In the genomic region with DNA sequence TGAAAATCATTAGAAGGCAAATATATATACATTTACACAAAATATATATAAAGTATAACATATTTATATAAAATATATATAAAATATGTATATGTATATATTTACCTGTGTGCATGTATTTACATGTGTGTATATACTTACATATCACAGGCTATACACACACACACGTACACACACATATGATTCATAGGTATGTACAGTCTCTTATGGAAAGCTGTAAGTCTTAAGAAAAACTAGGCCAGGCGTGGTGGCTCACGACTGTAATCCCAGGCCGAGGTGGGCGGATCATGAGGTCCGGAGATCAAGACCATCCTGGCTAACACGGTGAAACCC, we compare ENCODE assay signal across 3 cellular contexts.
TF ChIP-seq lines count a peak whose summit lies in the region.

No MANE protein-coding gene starts in this region.

TF ChIP-seq in SK-N-SH, 30 proteins besides CTCF, POLR2A, EP300 and RAD21:
- TF ChIP-seq TAF1 (IDR thresholded peaks at IDR 0.05; ENCODE audit: borderline replicate concordance, low read depth, low read length), result no peak
- TF ChIP-seq EZH2phosphoT487 (IDR thresholded peaks at IDR 0.05; ENCODE audit: borderline replicate concordance, low read depth), result no peak
- no peak for TF ChIP-seq RCOR1 (IDR thresholded peaks at IDR 0.05; ENCODE audit: low read length)
- no peak for TF ChIP-seq SMC3 (IDR thresholded peaks at IDR 0.05; ENCODE audit: low read depth, low read length)
- TF ChIP-seq, protein P1, sequence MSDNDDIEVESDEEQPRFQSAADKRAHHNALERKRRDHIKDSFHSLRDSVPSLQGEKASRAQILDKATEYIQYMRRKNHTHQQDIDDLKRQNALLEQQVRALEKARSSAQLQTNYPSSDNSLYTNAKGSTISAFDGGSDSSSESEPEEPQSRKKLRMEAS (IDR thresholded peaks at IDR 0.05; ENCODE audit: low read depth), result no peak
- no peak for TF ChIP-seq FOXM1 (IDR thresholded peaks at IDR 0.05; ENCODE audit: low read depth)
- TF ChIP-seq, protein P2, sequence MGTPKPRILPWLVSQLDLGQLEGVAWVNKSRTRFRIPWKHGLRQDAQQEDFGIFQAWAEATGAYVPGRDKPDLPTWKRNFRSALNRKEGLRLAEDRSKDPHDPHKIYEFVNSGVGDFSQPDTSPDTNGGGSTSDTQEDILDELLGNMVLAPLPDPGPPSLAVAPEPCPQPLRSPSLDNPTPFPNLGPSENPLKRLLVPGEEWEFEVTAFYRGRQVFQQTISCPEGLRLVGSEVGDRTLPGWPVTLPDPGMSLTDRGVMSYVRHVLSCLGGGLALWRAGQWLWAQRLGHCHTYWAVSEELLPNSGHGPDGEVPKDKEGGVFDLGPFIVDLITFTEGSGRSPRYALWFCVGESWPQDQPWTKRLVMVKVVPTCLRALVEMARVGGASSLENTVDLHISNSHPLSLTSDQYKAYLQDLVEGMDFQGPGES (IDR thresholded peaks at IDR 0.05; ENCODE audit: low read depth, low read length), result no peak
- TF ChIP-seq FOSL2 (IDR thresholded peaks at IDR 0.05; ENCODE audit: borderline replicate concordance, low read depth), result no peak
- TF ChIP-seq, protein P3, sequence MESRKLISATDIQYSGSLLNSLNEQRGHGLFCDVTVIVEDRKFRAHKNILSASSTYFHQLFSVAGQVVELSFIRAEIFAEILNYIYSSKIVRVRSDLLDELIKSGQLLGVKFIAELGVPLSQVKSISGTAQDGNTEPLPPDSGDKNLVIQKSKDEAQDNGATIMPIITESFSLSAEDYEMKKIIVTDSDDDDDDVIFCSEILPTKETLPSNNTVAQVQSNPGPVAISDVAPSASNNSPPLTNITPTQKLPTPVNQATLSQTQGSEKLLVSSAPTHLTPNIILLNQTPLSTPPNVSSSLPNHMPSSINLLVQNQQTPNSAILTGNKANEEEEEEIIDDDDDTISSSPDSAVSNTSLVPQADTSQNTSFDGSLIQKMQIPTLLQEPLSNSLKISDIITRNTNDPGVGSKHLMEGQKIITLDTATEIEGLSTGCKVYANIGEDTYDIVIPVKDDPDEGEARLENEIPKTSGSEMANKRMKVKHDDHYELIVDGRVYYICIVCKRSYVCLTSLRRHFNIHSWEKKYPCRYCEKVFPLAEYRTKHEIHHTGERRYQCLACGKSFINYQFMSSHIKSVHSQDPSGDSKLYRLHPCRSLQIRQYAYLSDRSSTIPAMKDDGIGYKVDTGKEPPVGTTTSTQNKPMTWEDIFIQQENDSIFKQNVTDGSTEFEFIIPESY (IDR thresholded peaks at IDR 0.05; ENCODE audit: borderline replicate concordance, low read depth), result no peak
- TF ChIP-seq RXRA (IDR thresholded peaks at IDR 0.05; ENCODE audit: borderline replicate concordance, low read depth), result no peak
- no peak for TF ChIP-seq MXI1 (IDR thresholded peaks at IDR 0.05; ENCODE audit: low read depth, low read length)
- TF ChIP-seq CHD2 (IDR thresholded peaks at IDR 0.05; ENCODE audit: low read length, partially characterized antibody), result no peak
- no peak for TF ChIP-seq NFIC (IDR thresholded peaks at IDR 0.05; ENCODE audit: borderline replicate concordance)

TF ChIP-seq in SK-N-SH treated with all-trans-retinoic acid at 6 μM for 48 hours, 23 proteins besides CTCF, POLR2A, EP300 and RAD21:
- TF ChIP-seq POU6F1 (CRISPR knock-in tag; IDR thresholded peaks at IDR 0.05; ENCODE audit: borderline replicate concordance, low read depth), result no peak
- TF ChIP-seq, protein P4, sequence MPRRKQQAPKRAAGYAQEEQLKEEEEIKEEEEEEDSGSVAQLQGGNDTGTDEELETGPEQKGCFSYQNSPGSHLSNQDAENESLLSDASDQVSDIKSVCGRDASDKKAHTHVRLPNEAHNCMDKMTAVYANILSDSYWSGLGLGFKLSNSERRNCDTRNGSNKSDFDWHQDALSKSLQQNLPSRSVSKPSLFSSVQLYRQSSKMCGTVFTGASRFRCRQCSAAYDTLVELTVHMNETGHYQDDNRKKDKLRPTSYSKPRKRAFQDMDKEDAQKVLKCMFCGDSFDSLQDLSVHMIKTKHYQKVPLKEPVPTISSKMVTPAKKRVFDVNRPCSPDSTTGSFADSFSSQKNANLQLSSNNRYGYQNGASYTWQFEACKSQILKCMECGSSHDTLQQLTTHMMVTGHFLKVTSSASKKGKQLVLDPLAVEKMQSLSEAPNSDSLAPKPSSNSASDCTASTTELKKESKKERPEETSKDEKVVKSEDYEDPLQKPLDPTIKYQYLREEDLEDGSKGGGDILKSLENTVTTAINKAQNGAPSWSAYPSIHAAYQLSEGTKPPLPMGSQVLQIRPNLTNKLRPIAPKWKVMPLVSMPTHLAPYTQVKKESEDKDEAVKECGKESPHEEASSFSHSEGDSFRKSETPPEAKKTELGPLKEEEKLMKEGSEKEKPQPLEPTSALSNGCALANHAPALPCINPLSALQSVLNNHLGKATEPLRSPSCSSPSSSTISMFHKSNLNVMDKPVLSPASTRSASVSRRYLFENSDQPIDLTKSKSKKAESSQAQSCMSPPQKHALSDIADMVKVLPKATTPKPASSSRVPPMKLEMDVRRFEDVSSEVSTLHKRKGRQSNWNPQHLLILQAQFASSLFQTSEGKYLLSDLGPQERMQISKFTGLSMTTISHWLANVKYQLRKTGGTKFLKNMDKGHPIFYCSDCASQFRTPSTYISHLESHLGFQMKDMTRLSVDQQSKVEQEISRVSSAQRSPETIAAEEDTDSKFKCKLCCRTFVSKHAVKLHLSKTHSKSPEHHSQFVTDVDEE (CRISPR knock-in tag; IDR thresholded peaks at IDR 0.05), result no peak
- no peak for TF ChIP-seq ARNTL (CRISPR knock-in tag; IDR thresholded peaks at IDR 0.05; ENCODE audit: borderline replicate concordance, low read depth)
- TF ChIP-seq CSRNP3 (CRISPR knock-in tag; IDR thresholded peaks at IDR 0.05), result no peak
- no peak for TF ChIP-seq ZNF565 (CRISPR knock-in tag; conservative IDR thresholded peaks at IDR 0.05; ENCODE audit: low read depth)
- no peak for TF ChIP-seq SNAI2 (CRISPR knock-in tag; IDR thresholded peaks at IDR 0.05)
- no peak for TF ChIP-seq ZNF8 (CRISPR knock-in tag; IDR thresholded peaks at IDR 0.05)
- TF ChIP-seq OSR1 (CRISPR knock-in tag; IDR thresholded peaks at IDR 0.05), result no peak
- no peak for TF ChIP-seq ESRRG (CRISPR knock-in tag; IDR thresholded peaks at IDR 0.05)
- TF ChIP-seq BACH2 (CRISPR knock-in tag; IDR thresholded peaks at IDR 0.05; ENCODE audit: borderline replicate concordance), result no peak
- no peak for TF ChIP-seq ZFP30 (CRISPR knock-in tag; IDR thresholded peaks at IDR 0.05)

TF ChIP-seq in HepG2, 621 proteins besides CTCF, POLR2A, EP300 and RAD21:
- TF ChIP-seq LCORL (IDR thresholded peaks at IDR 0.05) (no peak), LCORL (CRISPR knock-in tag; IDR thresholded peaks at IDR 0.05) (no peak), NFIB (CRISPR knock-in tag; IDR thresholded peaks at IDR 0.05; ENCODE audit: borderline replicate concordance) (no peak), SIN3B (IDR thresholded peaks at IDR 0.05; ENCODE audit: low read length) (no peak), SMAD1 (CRISPR knock-in tag; IDR thresholded peaks at IDR 0.05; ENCODE audit: borderline replicate concordance, low read depth) (no peak), ZNF776 (CRISPR knock-in tag; IDR thresholded peaks at IDR 0.05) (no peak), NFRKB (IDR thresholded peaks at IDR 0.05) (no peak), ZNF430 (CRISPR knock-in tag; IDR thresholded peaks at IDR 0.05) (no peak), ZKSCAN1 (IDR thresholded peaks at IDR 0.05; ENCODE audit: low read length) (no peak), TSC22D2 (CRISPR knock-in tag; IDR thresholded peaks at IDR 0.05; ENCODE audit: borderline replicate concordance) (no peak), ZNF558 (CRISPR knock-in tag; IDR thresholded peaks at IDR 0.05; ENCODE audit: borderline replicate concordance) (no peak), SRF (IDR thresholded peaks at IDR 0.05; ENCODE audit: low read depth, low read length) (no peak), HNRNPUL1 (IDR thresholded peaks at IDR 0.05; ENCODE audit: low read depth, low read length) (no peak), PHB2 (IDR thresholded peaks at IDR 0.05; ENCODE audit: partially characterized antibody) (no peak), ZBTB46 (CRISPR knock-in tag; IDR thresholded peaks at IDR 0.05; ENCODE audit: borderline replicate concordance) (no peak)
- TF ChIP-seq, protein P5, sequence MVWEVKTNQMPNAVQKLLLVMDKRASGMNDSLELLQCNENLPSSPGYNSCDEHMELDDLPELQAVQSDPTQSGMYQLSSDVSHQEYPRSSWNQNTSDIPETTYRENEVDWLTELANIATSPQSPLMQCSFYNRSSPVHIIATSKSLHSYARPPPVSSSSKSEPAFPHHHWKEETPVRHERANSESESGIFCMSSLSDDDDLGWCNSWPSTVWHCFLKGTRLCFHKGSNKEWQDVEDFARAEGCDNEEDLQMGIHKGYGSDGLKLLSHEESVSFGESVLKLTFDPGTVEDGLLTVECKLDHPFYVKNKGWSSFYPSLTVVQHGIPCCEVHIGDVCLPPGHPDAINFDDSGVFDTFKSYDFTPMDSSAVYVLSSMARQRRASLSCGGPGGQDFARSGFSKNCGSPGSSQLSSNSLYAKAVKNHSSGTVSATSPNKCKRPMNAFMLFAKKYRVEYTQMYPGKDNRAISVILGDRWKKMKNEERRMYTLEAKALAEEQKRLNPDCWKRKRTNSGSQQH (CRISPR knock-in tag; IDR thresholded peaks at IDR 0.05; ENCODE audit: low read depth), result no peak
